ENCODE assay signal across 36 cellular contexts in genomic region chr3:9257092-9257491, GRCh38.
"Had no signal": no experiment of that assay in that cellular context is flagged by ENCODE, and none has a peak within 500 bp of the region (broad histone marks: within the 10 kb centered on the region; RNA-seq: fewer than 3 reads in every experiment).

No MANE protein-coding gene starts in this region.

- H3K27me3 ChIP-seq: MG63 had no signal

- H3K9me3 ChIP-seq: MG63 had no signal

- H3K4me3 ChIP-seq: MG63 had no signal

- H3K36me3 ChIP-seq: MG63 had no signal

- DNase-seq: Karpas-422, Kasumi-1, MG63, MM.1S, MV-4-11, NCI-H1048, NCI-H1092, NCI-H1092 treated with DMSO at 0.1 percent for 48 hours, NCI-H1105, NCI-H1105 treated with DMSO at 0.1 percent for 48 hours, NCI-H1417, NCI-H1417 treated with DMSO at 0.1 percent for 48 hours, NCI-H1436, NCI-H1436 treated with DMSO at 0.1 percent for 48 hours, NCI-H146, NCI-H1694, NCI-H1694 treated with DMSO at 0.1 percent for 48 hours, NCI-H187, NCI-H187 treated with DMSO at 0.1 percent for 48 hours, NCI-H1930, NCI-H2029, NCI-H2029 treated with DMSO at 0.1 percent for 48 hours, NCI-H2081, NCI-H2081 treated with DMSO at 0.1 percent for 48 hours, NCI-H2107, NCI-H2171, NCI-H2171 treated with DMSO at 0.1 percent for 48 hours, NCI-H2227 treated with DMSO at 0.1 percent for 48 hours, NCI-H226, NCI-H345, NCI-H446, NCI-H446 treated with DMSO at 0.1 percent for 48 hours, NCI-H510A, NCI-H510A treated with DMSO at 0.1 percent for 48 hours, NCI-H524, NCI-H524 treated with DMSO at 0.1 percent for 48 hours had no signal
